8 cellular contexts compared by ENCODE assay signal in the genomic region with DNA sequence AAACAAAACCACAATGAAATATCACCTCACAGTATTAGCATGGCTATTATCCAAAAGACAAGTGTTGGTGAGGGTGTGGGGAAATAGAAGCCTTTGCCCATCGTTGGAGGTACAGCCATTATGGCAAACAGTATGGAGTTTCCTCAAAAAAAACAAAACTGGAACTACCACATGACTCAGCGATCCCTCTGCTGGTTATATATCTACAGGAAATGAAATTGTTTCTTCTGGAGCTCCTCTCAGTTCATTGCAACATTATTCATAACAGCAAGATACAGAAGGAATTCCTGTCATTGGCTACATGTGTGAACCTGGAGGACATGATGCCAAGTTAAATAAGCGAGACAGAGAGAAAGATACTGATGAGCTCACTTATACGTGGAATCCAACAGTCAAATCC. TPM values are rescaled to one million over a fixed set of nuclear protein-coding genes. Genes with fewer than 3 reads are reported as not detected.
A peak's percentile ranks its signal among the peaks of the same experiment; 100 is the strongest.
DNase-seq lines count a peak whose midpoint lies in the region; ATAC-seq and TF ChIP-seq lines count a peak whose summit lies in the region.

No MANE protein-coding gene starts in this region.

- peaks cover 11% of the 10 kb centered on the region for H3K36me3 Mint-ChIP-seq in HFFc6 (ENCODE audit: low read depth)
- H3K36me3 Mint-ChIP-seq in stimulated activated effector memory CD8-positive, alpha-beta T cell treated with anti-CD3 and anti-CD28 coated beads, Interleukin-12 subunit alpha, Interleukin-12 subunit beta, amount 100 ng/mL, for 72 hours: peaks cover 18% of the 10 kb centered on the region

- H3K27ac ChIP-seq in SK-N-MC: peak overlapping the region; percentile 7; the same call in 1 of the 2 replicates

- peaks cover 24% of the 10 kb centered on the region for H3K4me1 Mint-ChIP-seq in HFFc6 (ENCODE audit: low read depth)
- H3K4me1 Mint-ChIP-seq in stimulated activated effector memory CD8-positive, alpha-beta T cell treated with anti-CD3 and anti-CD28 coated beads, Interleukin-12 subunit alpha, Interleukin-12 subunit beta, amount 100 ng/mL, for 72 hours: peaks cover 18% of the 10 kb centered on the region

- H3K4me3 ChIP-seq in AG10803 (ENCODE audit: low read length): no peak overlapping the region
- no peak overlapping the region for H3K4me3 ChIP-seq in SK-N-MC
- H3K4me3 ChIP-seq in fibroblast of villous mesenchyme (ENCODE audit: low read depth, low read length): no peak overlapping the region

- peak; percentile 54 for TF ChIP-seq CTCF in AG10803 (conservative IDR thresholded peaks at IDR 0.05; ENCODE audit: low read length)
- peak; percentile 70 for TF ChIP-seq CTCF in HFFc6 (IDR thresholded peaks at IDR 0.05)
- peak; percentile 33 for TF ChIP-seq CTCF in fibroblast of villous mesenchyme (IDR thresholded peaks at IDR 0.05; ENCODE audit: insufficient read depth, low read depth, low read length)

- no peaks in the 10 kb centered on the region for H3K9me3 Mint-ChIP-seq in HFFc6
- no peaks in the 10 kb centered on the region for H3K9me3 Mint-ChIP-seq in stimulated activated effector memory CD8-positive, alpha-beta T cell treated with anti-CD3 and anti-CD28 coated beads, Interleukin-12 subunit alpha, Interleukin-12 subunit beta, amount 100 ng/mL, for 72 hours

- peak overlapping the region; percentile 56 for H3K4me3 Mint-ChIP-seq in HFFc6
- no peak overlapping the region for H3K4me3 Mint-ChIP-seq in stimulated activated effector memory CD8-positive, alpha-beta T cell treated with anti-CD3 and anti-CD28 coated beads, Interleukin-12 subunit alpha, Interleukin-12 subunit beta, amount 100 ng/mL, for 72 hours

- peak; percentile 76 for DNase-seq in AG10803 (ENCODE audit: low read depth)
- DNase-seq in HFFc6: peak; percentile 83
- DNase-seq in SK-N-MC (ENCODE audit: low read depth, low spot score): peak; percentile 28
- DNase-seq in fibroblast of villous mesenchyme (ENCODE audit: low read depth): peak; percentile 80
- no peak for DNase-seq in T1000 (lab: John Stamatoyannopoulos, UW)
- no peak for DNase-seq in stimulated activated effector memory CD8-positive, alpha-beta T cell treated with anti-CD3 and anti-CD28 coated beads, Interleukin-12 subunit alpha, Interleukin-12 subunit beta, amount 100 ng/mL, for 72 hours (ENCODE audit: low spot score in 2 of 2)

- no peak overlapping the region for H3K9ac ChIP-seq in SK-N-MC (ENCODE audit: insufficient read length)

- H3K27ac Mint-ChIP-seq in HFFc6: peak overlapping the region; percentile 82
- no peak overlapping the region for H3K27ac Mint-ChIP-seq in stimulated activated effector memory CD8-positive, alpha-beta T cell treated with anti-CD3 and anti-CD28 coated beads, Interleukin-12 subunit alpha, Interleukin-12 subunit beta, amount 100 ng/mL, for 72 hours

- H3K36me3 ChIP-seq in SK-N-MC (ENCODE audit: insufficient read depth, low read length): peaks cover 13% of the 10 kb centered on the region

- ATAC-seq in stimulated activated effector memory CD8-positive, alpha-beta T cell treated with anti-CD3 and anti-CD28 coated beads, Interleukin-12 subunit alpha, Interleukin-12 subunit beta, amount 100 ng/mL, for 72 hours: no peak
- ATAC-seq in GM21390 (IDR thresholded peaks at IDR 0.05; ENCODE audit: unreplicated experiment): no peak
- no peak for ATAC-seq in GM19351 (IDR thresholded peaks at IDR 0.05; ENCODE audit: unreplicated experiment)

- no peaks in the 10 kb centered on the region for H3K9me3 ChIP-seq in SK-N-MC (ENCODE audit: low read depth, low read length)

- H3K27me3 Mint-ChIP-seq in HFFc6 (ENCODE audit: insufficient read depth): peaks cover 10% of the 10 kb centered on the region

RNA-seq across cellular contexts. Expression of a gene that starts 2.4 kb away (rescaled TPM):
- 10 to 100 TPM; 64.2 to 80.1 (median 73.1) TPM for total RNA-seq in HFFc6 (2021; fragmentation: NEBNext Ultra II Directional; extraction: Animal tissue kit (Norgen Biotek cat#: 25700))
- 92.8 and 150 TPM in 2 replicates for total RNA-seq in fibroblast of villous mesenchyme

Comparison
In these comparisons a context has a peak if more than half of its experiments do, and no peak if none do; other contexts are left out.
1. DNase-seq: peak in AG10803 (single experiment), HFFc6 (single experiment), SK-N-MC (single experiment) and fibroblast of villous mesenchyme (single experiment); none in T1000 (single experiment) and stimulated activated effector memory CD8-positive, alpha-beta T cell treated with anti-CD3 and anti-CD28 coated beads, Interleukin-12 subunit alpha, Interleukin-12 subunit beta, amount 100 ng/mL, for 72 hours (0 of 2).
2. Peak in every context shown above with its lines, with median percentiles within 50 percentile points of each other: CTCF ChIP-seq.